ENCODE assay signal across 8 cellular contexts in the genomic region with DNA sequence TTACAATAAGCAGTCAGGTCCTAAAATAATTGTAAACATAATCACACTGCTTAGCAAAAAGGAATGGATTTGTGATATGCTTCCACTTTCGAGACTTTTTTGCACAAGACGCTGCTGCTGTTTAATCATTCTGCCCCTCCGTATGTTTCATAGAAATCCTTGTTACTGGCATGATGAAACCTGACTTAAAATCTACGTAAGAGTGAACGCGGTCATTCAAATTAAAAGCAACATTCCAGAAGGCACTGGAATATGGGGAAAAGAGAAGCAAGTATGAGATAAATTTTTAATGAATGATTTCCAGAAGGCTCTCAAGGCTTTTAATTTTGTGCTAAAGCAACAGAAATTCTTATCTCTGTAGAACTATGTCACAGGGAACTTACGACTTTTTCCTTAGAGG. TPM values are rescaled to one million over a fixed set of nuclear protein-coding genes. Genes with fewer than 3 reads are reported as not detected.
DNase-seq lines count a peak whose midpoint lies in the region; ATAC-seq and FAIRE-seq lines count a peak whose summit lies in the region.

No MANE protein-coding gene starts in this region.

- no peaks in the 10 kb centered on the region for H3K9me3 ChIP-seq in thymus (ENCODE audit: control insufficient read depth)

- H3K9me3 Mint-ChIP-seq in activated T-cell treated with anti-CD3 and anti-CD28 coated beads, Interleukin-2, amount 50 U/mL, for 4 hours: no peaks in the 10 kb centered on the region
- H3K9me3 Mint-ChIP-seq in activated naive CD8-positive, alpha-beta T cell treated with anti-CD3 and anti-CD28 coated beads, Interleukin-2, amount 10 ng/mL, durations not matched to agents 7 days and 5 days: no peaks in the 10 kb centered on the region

- H3K4me1 ChIP-seq in thymus (ENCODE audit: control insufficient read depth, insufficient read depth, low read length): peaks cover 7% of the 10 kb centered on the region

- no peak for ATAC-seq in activated T-cell treated with anti-CD3 and anti-CD28 coated beads, Interleukin-2, amount 50 U/mL, for 4 hours
- ATAC-seq in activated naive CD8-positive, alpha-beta T cell treated with anti-CD3 and anti-CD28 coated beads, Interleukin-2, amount 10 ng/mL, durations not matched to agents 7 days and 5 days (ENCODE audit: low read depth): no peak
- no peak for ATAC-seq in HG02870 (IDR thresholded peaks at IDR 0.05; ENCODE audit: unreplicated experiment)

- peaks cover 57% of the 10 kb centered on the region for H3K4me1 Mint-ChIP-seq in activated T-cell treated with anti-CD3 and anti-CD28 coated beads, Interleukin-2, amount 50 U/mL, for 4 hours (ENCODE audit: low read depth)
- H3K4me1 Mint-ChIP-seq in activated naive CD8-positive, alpha-beta T cell treated with anti-CD3 and anti-CD28 coated beads, Interleukin-2, amount 10 ng/mL, durations not matched to agents 7 days and 5 days: peaks cover 35% of the 10 kb centered on the region

- no peaks in the 10 kb centered on the region for H3K27me3 ChIP-seq in thymus (ENCODE audit: control insufficient read depth, insufficient read depth)

- 91% methylated on average over 7 of the region's 7 CpGs for WGBS in thymus

- H3K36me3 Mint-ChIP-seq in activated T-cell treated with anti-CD3 and anti-CD28 coated beads, Interleukin-2, amount 50 U/mL, for 4 hours (ENCODE audit: insufficient read depth): peaks cover 22% of the 10 kb centered on the region
- peaks cover 14% of the 10 kb centered on the region for H3K36me3 Mint-ChIP-seq in activated naive CD8-positive, alpha-beta T cell treated with anti-CD3 and anti-CD28 coated beads, Interleukin-2, amount 10 ng/mL, durations not matched to agents 7 days and 5 days

- peak overlapping the region; percentile 70 for H3K4me3 ChIP-seq in thymus (ENCODE audit: low read length)

- H3K27ac ChIP-seq in thymus (ENCODE audit: low read depth): no peak overlapping the region

- DNase-seq in activated T-cell treated with anti-CD3 and anti-CD28 coated beads, Interleukin-2, amount 50 U/mL, for 4 hours: no peak
- DNase-seq in activated T-cell treated with anti-CD3 and anti-CD28 coated beads for 4 hours (no peak), iris pigment epithelial cell (ENCODE audit: low read depth) (peak; percentile 15), SW 1271 (lab: John Stamatoyannopoulos, UW) (no peak), urothelium cell line (ENCODE audit: low spot score) (no peak)
- DNase-seq in activated naive CD8-positive, alpha-beta T cell treated with anti-CD3 and anti-CD28 coated beads, Interleukin-2, amount 10 ng/mL, durations not matched to agents 7 days and 5 days: no peak

- H3K27ac Mint-ChIP-seq in activated naive CD8-positive, alpha-beta T cell treated with anti-CD3 and anti-CD28 coated beads, Interleukin-2, amount 10 ng/mL, durations not matched to agents 7 days and 5 days: peak overlapping the region; percentile 81

- H3K4me3 Mint-ChIP-seq in activated T-cell treated with anti-CD3 and anti-CD28 coated beads, Interleukin-2, amount 50 U/mL, for 4 hours: peak overlapping the region; percentile 92
- H3K4me3 Mint-ChIP-seq in activated naive CD8-positive, alpha-beta T cell treated with anti-CD3 and anti-CD28 coated beads, Interleukin-2, amount 10 ng/mL, durations not matched to agents 7 days and 5 days: peak overlapping the region; percentile 93

- no peaks in the 10 kb centered on the region for H3K27me3 Mint-ChIP-seq in activated T-cell treated with anti-CD3 and anti-CD28 coated beads, Interleukin-2, amount 50 U/mL, for 4 hours (ENCODE audit: low read depth)
- H3K27me3 Mint-ChIP-seq in activated naive CD8-positive, alpha-beta T cell treated with anti-CD3 and anti-CD28 coated beads, Interleukin-2, amount 10 ng/mL, durations not matched to agents 7 days and 5 days: no peaks in the 10 kb centered on the region

- no peaks in the 10 kb centered on the region for H3K36me3 ChIP-seq in thymus (ENCODE audit: control insufficient read depth, insufficient read depth)

- POLR2A ChIA-PET in activated naive CD8-positive, alpha-beta T cell treated with anti-CD3 and anti-CD28 coated beads, Interleukin-2, amount 10 ng/mL, durations not matched to agents 7 days and 5 days (lab: Charles Lee): interaction anchor here (1.7 kb wide), 1 partner anchor 43 kb away, joined by 9 read pairs; a partner anchor contains a TSS

- no peak for FAIRE-seq in urothelium cell line (lab: Jason Lieb, UNC)

RNA-seq across cellular contexts. Expression of a gene that starts 1.1 kb away (rescaled TPM):
- 10 to 100 TPM; 77.4 to 87.8 (median 81.6) TPM for total RNA-seq in activated T-cell treated with anti-CD3 and anti-CD28 coated beads, Interleukin-2, amount 50 U/mL, for 4 hours
- 10 to 100 TPM; 54.9 to 63.2 TPM for total RNA-seq in activated naive CD8-positive, alpha-beta T cell treated with anti-CD3 and anti-CD28 coated beads, Interleukin-2, amount 10 ng/mL, durations not matched to agents 7 days and 5 days
- 73.7 TPM for polyA plus RNA-seq in thymus

RNA-seq across cellular contexts. Expression of a gene that starts 43.2 kb away (rescaled TPM):
- 10 to 100 TPM in 1 of 3 donors, 1 to 10 TPM in 2; 9.0 to 10.5 (median 9.8) TPM for total RNA-seq in activated T-cell treated with anti-CD3 and anti-CD28 coated beads, Interleukin-2, amount 50 U/mL, for 4 hours
- total RNA-seq in activated naive CD8-positive, alpha-beta T cell treated with anti-CD3 and anti-CD28 coated beads, Interleukin-2, amount 10 ng/mL, durations not matched to agents 7 days and 5 days: 10 to 100 TPM; 64.8 to 67.6 TPM
- polyA plus RNA-seq in thymus: 17.6 TPM

RNA-seq across cellular contexts. Expression of a gene that starts 48.7 kb away (rescaled TPM):
- total RNA-seq in activated T-cell treated with anti-CD3 and anti-CD28 coated beads, Interleukin-2, amount 50 U/mL, for 4 hours: 10 to 100 TPM; 62.4 to 70.6 (median 67.8) TPM
- total RNA-seq in activated naive CD8-positive, alpha-beta T cell treated with anti-CD3 and anti-CD28 coated beads, Interleukin-2, amount 10 ng/mL, durations not matched to agents 7 days and 5 days: 10 to 100 TPM; 31.3 to 36.4 TPM
- polyA plus RNA-seq in thymus: 24.6 TPM

Comparison
In these comparisons a context has a peak if more than half of its experiments do, and no peak if none do; other contexts are left out.
1. RNA of a gene that starts 43.2 kb away (total RNA-seq): 64.8 to 67.6 TPM in activated naive CD8-positive, alpha-beta T cell treated with anti-CD3 and anti-CD28 coated beads, Interleukin-2, amount 10 ng/mL, durations not matched to agents 7 days and 5 days; 9.0 to 10.5 TPM in activated T-cell treated with anti-CD3 and anti-CD28 coated beads, Interleukin-2, amount 50 U/mL, for 4 hours; every median in the first group is over 4 times any median in the second.